In genomic region chr17:30565073-30565935, GRCh38 we compare ENCODE assay signal across 12 cellular contexts.
A peak's percentile ranks its signal among the peaks of the same experiment; 100 is the strongest.
DNase-seq lines count a peak whose midpoint lies in the region; ATAC-seq and TF ChIP-seq lines count a peak whose summit lies in the region.
"Had no signal": no experiment of that assay in that cellular context is flagged by ENCODE, and none has a peak within 500 bp of the region (broad histone marks: within the 10 kb centered on the region; RNA-seq: fewer than 3 reads in every experiment).

No MANE protein-coding gene starts in this region.

- H2AK5ac ChIP-seq in trophoblast cell (ENCODE audit: low read length): peak overlapping the region; percentile 80

- no peaks in the 10 kb centered on the region for H3K36me3 Mint-ChIP-seq in activated CD8-positive, alpha-beta memory T cell treated with anti-CD3 and anti-CD28 coated beads, Interleukin-2, amount 10 ng/mL, durations not matched to agents 7 days and 5 days
- H3K36me3 Mint-ChIP-seq in endodermal cell (ENCODE audit: low read depth) (no peaks in the 10 kb centered on the region), natural killer cell (no peaks in the 10 kb centered on the region)
- H3K36me3 Mint-ChIP-seq: brain had no signal

- no peak overlapping the region for H3K4me3 Mint-ChIP-seq in activated CD8-positive, alpha-beta memory T cell treated with anti-CD3 and anti-CD28 coated beads, Interleukin-2, amount 10 ng/mL, durations not matched to agents 7 days and 5 days
- H3K4me3 Mint-ChIP-seq in endodermal cell: no peak overlapping the region
- no peak overlapping the region for H3K4me3 Mint-ChIP-seq in natural killer cell
- H3K4me3 Mint-ChIP-seq: brain had no signal

- no peak for TF ChIP-seq CTCF in NB4 (IDR thresholded peaks at IDR 0.05; ENCODE audit: low read depth, low read length)
- TF ChIP-seq CTCF in endodermal cell (conservative IDR thresholded peaks at IDR 0.05): peak; percentile 37
- no peak for TF ChIP-seq CTCF in natural killer cell (IDR thresholded peaks at IDR 0.05)
- no peak for TF ChIP-seq CTCF in foreskin fibroblast (IDR thresholded peaks at IDR 0.05; ENCODE audit: low read depth, low read length)

- no peak overlapping the region for H3K4me2 ChIP-seq in trophoblast cell (ENCODE audit: low read length)

- peaks cover 18% of the 10 kb centered on the region for H3K27me3 Mint-ChIP-seq in activated CD8-positive, alpha-beta memory T cell treated with anti-CD3 and anti-CD28 coated beads, Interleukin-2, amount 10 ng/mL, durations not matched to agents 7 days and 5 days
- H3K27me3 Mint-ChIP-seq in endodermal cell (ENCODE audit: insufficient read depth) (peaks cover 2% of the 10 kb centered on the region), natural killer cell (ENCODE audit: low read depth in 2 of 2) (peaks cover 6 to 12% of the 10 kb centered on the region in 2 donors)

- H3K79me2 ChIP-seq in trophoblast cell (ENCODE audit: control insufficient read depth, insufficient read depth, low read length, poor library complexity): peaks cover 2% of the 10 kb centered on the region

- H3K27ac Mint-ChIP-seq in activated CD8-positive, alpha-beta memory T cell treated with anti-CD3 and anti-CD28 coated beads, Interleukin-2, amount 10 ng/mL, durations not matched to agents 7 days and 5 days: no peak overlapping the region
- H3K27ac Mint-ChIP-seq in endodermal cell: no peak overlapping the region
- no peak overlapping the region for H3K27ac Mint-ChIP-seq in natural killer cell

- no peak for ATAC-seq in activated CD8-positive, alpha-beta memory T cell treated with anti-CD3 and anti-CD28 coated beads, Interleukin-2, amount 10 ng/mL, durations not matched to agents 7 days and 5 days
- ATAC-seq in HG03196 (IDR thresholded peaks at IDR 0.05; ENCODE audit: unreplicated experiment) (no peak), natural killer cell (no peak)

- peak overlapping the region; percentile 82 for H4K91ac ChIP-seq in trophoblast cell (ENCODE audit: low read depth, low read length)

- no peaks in the 10 kb centered on the region for H3K9me3 Mint-ChIP-seq in activated CD8-positive, alpha-beta memory T cell treated with anti-CD3 and anti-CD28 coated beads, Interleukin-2, amount 10 ng/mL, durations not matched to agents 7 days and 5 days (ENCODE audit: low read depth)
- H3K9me3 Mint-ChIP-seq in endodermal cell (no peaks in the 10 kb centered on the region), natural killer cell (no peaks in the 10 kb centered on the region)

- no peak for TF ChIP-seq POLR2A in NB4 (IDR thresholded peaks at IDR 0.05; ENCODE audit: extremely low read depth, insufficient read length)

- H3K9me3 ChIP-seq in endodermal cell (ENCODE audit: control insufficient read depth, low read length) (no peaks in the 10 kb centered on the region), trophoblast cell (ENCODE audit: insufficient read depth, low read depth, low read length) (peaks cover 6% of the 10 kb centered on the region)
- H3K9me3 ChIP-seq: tibial nerve had no signal

- CTCF ChIA-PET in activated CD8-positive, alpha-beta memory T cell treated with anti-CD3 and anti-CD28 coated beads, Interleukin-2, amount 10 ng/mL, durations not matched to agents 7 days and 5 days (lab: Charles Lee): no interaction called here

- H3K27ac ChIP-seq in endodermal cell (ENCODE audit: low read depth, low read length): no peak overlapping the region
- H3K27ac ChIP-seq in trophoblast cell (ENCODE audit: low read depth, low read length): peak overlapping the region; percentile 84
- H3K27ac ChIP-seq: tibial nerve had no signal

- H2BK5ac ChIP-seq in trophoblast cell (ENCODE audit: low read depth, low read length, poor library complexity): peak overlapping the region; percentile 54

- no peak overlapping the region for H3K9ac ChIP-seq in endodermal cell (ENCODE audit: extremely low read depth, low read length, poor library complexity, severe bottlenecking)
- no peak overlapping the region for H3K9ac ChIP-seq in trophoblast cell (ENCODE audit: low read length)

- intact Hi-C loops in natural killer cell (cut with micrococcal nuclease): no loop called here

- no peaks in the 10 kb centered on the region for H3K36me3 ChIP-seq in endodermal cell (ENCODE audit: control insufficient read depth, insufficient read depth, low read length)
- H3K36me3 ChIP-seq in trophoblast cell (ENCODE audit: control insufficient read depth in 1 of 2, insufficient read depth in 2 of 2, low read length in 2 of 2): no peaks in the 10 kb centered on the region
- H3K36me3 ChIP-seq: tibial nerve had no signal

- H3K4me1 ChIP-seq in endodermal cell (ENCODE audit: control insufficient read depth, insufficient read depth, low read length): no peaks in the 10 kb centered on the region
- peaks cover 34 to 45% of the 10 kb centered on the region in 2 experiments for H3K4me1 ChIP-seq in trophoblast cell (ENCODE audit: control insufficient read depth in 1 of 2, insufficient read depth in 2 of 2, low read length in 2 of 2)
- H3K4me1 ChIP-seq: tibial nerve had no signal

- H4K8ac ChIP-seq in trophoblast cell (ENCODE audit: low read depth, low read length): peak overlapping the region; percentile 22

- peaks cover 3% of the 10 kb centered on the region for H3K4me1 Mint-ChIP-seq in activated CD8-positive, alpha-beta memory T cell treated with anti-CD3 and anti-CD28 coated beads, Interleukin-2, amount 10 ng/mL, durations not matched to agents 7 days and 5 days
- H3K4me1 Mint-ChIP-seq in endodermal cell: peaks cover 19% of the 10 kb centered on the region
- H3K4me1 Mint-ChIP-seq in natural killer cell: no peaks in the 10 kb centered on the region

- H3K18ac ChIP-seq in trophoblast cell (ENCODE audit: low read length): no peak overlapping the region

- H2BK12ac ChIP-seq in trophoblast cell (ENCODE audit: low read length): peak overlapping the region; percentile 38

- H3K23ac ChIP-seq in trophoblast cell (ENCODE audit: low read length): no peak overlapping the region

- no peak overlapping the region for H3K4ac ChIP-seq in trophoblast cell (ENCODE audit: low read depth, low read length)

- H2AFZ ChIP-seq in trophoblast cell (ENCODE audit: insufficient read depth, low read length, poor library complexity): no peak overlapping the region

- H3K4me3 ChIP-seq in NB4 (ENCODE audit: low read depth, low read length) (no peak overlapping the region), endodermal cell (ENCODE audit: low read length) (no peak overlapping the region), trophoblast cell (ENCODE audit: low read depth, low read length) (peak overlapping the region; percentile 18), foreskin fibroblast (ENCODE audit: low read depth in 1 of 2, low read length in 2 of 2) (no peak overlapping the region)
- H3K4me3 ChIP-seq: tibial nerve had no signal

- DNase-seq in activated CD8-positive, alpha-beta memory T cell treated with anti-CD3 and anti-CD28 coated beads, Interleukin-2, amount 10 ng/mL, durations not matched to agents 7 days and 5 days: peak; percentile 34
- no peak for DNase-seq in activated CD8-positive, alpha-beta memory T cell treated with anti-CD3 and anti-CD28 coated beads, Interleukin-2, amount 50 U/mL, for 48 hours
- peak; percentile 55 for DNase-seq in NB4 (ENCODE audit: low read depth)
- DNase-seq in endodermal cell: peak; percentile 88
- no peak for DNase-seq in trophoblast cell
- DNase-seq in natural killer cell: no peak
- DNase-seq in foreskin fibroblast: no peak
- DNase-seq: NCI-H2029; stimulated activated CD8-positive, alpha-beta memory T cell treated with anti-CD3 and anti-CD28 coated beads, Interleukin-4, amount 100 ng/mL, for 48 hours had no signal

- no peak overlapping the region for H4K12ac ChIP-seq in trophoblast cell (ENCODE audit: low read depth, low read length)

- WGBS in endodermal cell (ENCODE audit: insufficient coverage in 1 of 2, insufficient read length in 1 of 2), 2 experiments: 82 to 96% methylated on average over 4 to 9 of the region's 9 CpGs
- WGBS in trophoblast cell (ENCODE audit: extremely low coverage, insufficient coverage, insufficient read length): no CpG with 5 or more reads among the region's 9 CpGs

- peak overlapping the region; percentile 32 for H3K14ac ChIP-seq in trophoblast cell (ENCODE audit: low read length)

- H3K27me3 ChIP-seq in endodermal cell (ENCODE audit: control insufficient read depth, insufficient read depth, low read length, poor library complexity, severe bottlenecking) (no peaks in the 10 kb centered on the region), trophoblast cell (ENCODE audit: insufficient read depth, low read length) (no peaks in the 10 kb centered on the region)

- peak overlapping the region; percentile 62 for H2BK120ac ChIP-seq in trophoblast cell (ENCODE audit: insufficient read depth, low read length, poor library complexity)

- peaks cover 29% of the 10 kb centered on the region for H3K79me1 ChIP-seq in trophoblast cell (ENCODE audit: low read length)

Comparison
In these comparisons a context has a peak if more than half of its experiments do, and no peak if none do; other contexts are left out.
1. DNase-seq: peak in activated CD8-positive, alpha-beta memory T cell treated with anti-CD3 and anti-CD28 coated beads, Interleukin-2, amount 10 ng/mL, durations not matched to agents 7 days and 5 days (single experiment), NB4 (single experiment) and endodermal cell (single experiment); none in activated CD8-positive, alpha-beta memory T cell treated with anti-CD3 and anti-CD28 coated beads, Interleukin-2, amount 50 U/mL, for 48 hours (single experiment), trophoblast cell (0 of 2), natural killer cell (single experiment) and foreskin fibroblast (0 of 2).